Comparison of ENCODE assay signal across 9 cellular contexts in genomic region chr19:43087702-43088340, GRCh38. TPM values are rescaled to one million over a fixed set of nuclear protein-coding genes. Genes with fewer than 3 reads are reported as not detected.
DNase-seq lines count a peak whose midpoint lies in the region; ATAC-seq, FAIRE-seq and TF ChIP-seq lines count a peak whose summit lies in the region.
"Not testable (repeated sequence)": the region's sequence is repeated elsewhere in the genome, so short reads cannot be mapped to it uniquely, and the experiment has no call there.
"Had no signal": no experiment of that assay in that cellular context is flagged by ENCODE, and none has a peak within 500 bp of the region (broad histone marks: within the 10 kb centered on the region; RNA-seq: fewer than 3 reads in every experiment).

No MANE protein-coding gene starts in this region.

- H3K27me3 ChIP-seq in left ventricle myocardium inferior (ENCODE audit: low read depth) = peaks cover 17% of the 10 kb centered on the region
- H3K27me3 ChIP-seq in pancreas, thyroid gland: not testable (repeated sequence)

- not testable (repeated sequence) for H3K36me3 ChIP-seq in left ventricle myocardium inferior, pancreas, thyroid gland

- in situ Hi-C loops in KBM-7 (cut with MboI; ENCODE audit: low pct_unique_long_range_greater_than_20kb, low sequenced_read_pairs) = not testable (repeated sequence)

- H3K27ac ChIP-seq in left ventricle myocardium inferior (replicated peaks); pancreas; thyroid gland: not testable (repeated sequence)

- not testable (repeated sequence) for H3K9me3 ChIP-seq in left ventricle myocardium inferior (replicated peaks); pancreas; thyroid gland

- intact Hi-C loops in MCF 10A (cut with micrococcal nuclease) = loop anchor here (2.0 to 5.0 kb wide), 3 partner anchors 69 to 296 kb away; no protein-coding TSS in a partner anchor
- intact Hi-C loops in left ventricle myocardium inferior (cut with micrococcal nuclease); pancreas (cut with DNase I); thyroid gland (cut with DNase I): not testable (repeated sequence)

- POLR2A ChIA-PET in MCF 10A (lab: Yijun Ruan, JAX) = not testable (repeated sequence)

- not testable (repeated sequence) for H3K27me3 Mint-ChIP-seq in MCF 10A (ENCODE audit: insufficient read depth, unreplicated experiment)

- DNase-seq in DMS79 treated with DMSO at 0.1 percent for 48 hours (lab: John Stamatoyannopoulos, UW) (peak; percentile 0), KBM-7 (peak; percentile 28), NCI-H82 (lab: John Stamatoyannopoulos, UW) (peak; percentile 41), MCF 10A (ENCODE audit: unreplicated experiment) (peak; percentile 63), left ventricle myocardium inferior (peak; percentile 51), pancreas (peak; percentile 37 to 71 (median 58)), thyroid gland (peak; percentile 91 to 95)
- peak; percentile 61 for DNase-seq in activated CD4-positive, alpha-beta T cell treated with anti-CD3 and anti-CD28 coated beads for 48 hours

- TF ChIP-seq CTCF in MCF 10A (IDR thresholded peaks at IDR 0.05; ENCODE audit: unreplicated experiment) = peak; percentile 75
- TF ChIP-seq CTCF in left ventricle myocardium inferior (IDR thresholded peaks at IDR 0.05; ENCODE audit: borderline replicate concordance) = peak; percentile 68
- TF ChIP-seq CTCF in pancreas (IDR thresholded peaks at IDR 0.05) = peak in 2 of 4 donors; percentile 41 to 44
- peak; percentile 36 to 94 (median 66) for TF ChIP-seq CTCF in thyroid gland (IDR thresholded peaks at IDR 0.05)

- WGBS in pancreas, 2 donors = 47 to 52% methylated on average over 13 of the region's 13 CpGs
- WGBS in thyroid gland, 2 donors = 33 to 41% methylated on average over 13 of the region's 13 CpGs

- not testable (repeated sequence) for TF ChIP-seq POLR2A in thyroid gland (IDR thresholded peaks at IDR 0.05)

- not testable (repeated sequence) for BruUV-seq in MCF 10A (replicated peaks; lab: Mats Ljungman, UMichigan)

- not testable (repeated sequence) for H3K9me3 Mint-ChIP-seq in MCF 10A (ENCODE audit: unreplicated experiment)

- not testable (repeated sequence) for ATAC-seq in pancreas

- not testable (repeated sequence) for H3K27ac Mint-ChIP-seq in MCF 10A (ENCODE audit: low read depth, unreplicated experiment)

- not testable (repeated sequence) for H3K4me1 Mint-ChIP-seq in MCF 10A (ENCODE audit: insufficient read depth, unreplicated experiment)

- not testable (repeated sequence) for H3K36me3 Mint-ChIP-seq in MCF 10A (ENCODE audit: insufficient read depth, unreplicated experiment)

- H3K4me3 ChIP-seq in left ventricle myocardium inferior; pancreas; thyroid gland (replicated peaks in 1 of 3): not testable (repeated sequence)

- FAIRE-seq in pancreas (lab: Jason Lieb, UNC) = not testable (repeated sequence)

- H3K4me3 Mint-ChIP-seq in MCF 10A (ENCODE audit: unreplicated experiment) = not testable (repeated sequence)

- CTCF ChIA-PET in MCF 10A (lab: Yijun Ruan, JAX) = interaction anchor here (0.6 to 1.1 kb wide), 5 partner anchors 14 to 404 kb away, joined by 3 to 5 read pairs (median 3); no protein-coding TSS in a partner anchor

- H3K4me1 ChIP-seq in left ventricle myocardium inferior, pancreas, thyroid gland: not testable (repeated sequence)

RNA-seq across cellular contexts. Expression of gene PSG2, which starts 5.3 kb away (rescaled TPM):
- total RNA-seq in MCF 10A (2022) = not detected in 2 replicates
- not detected for total RNA-seq in left ventricle myocardium inferior
- not detected for total RNA-seq in pancreas
- polyA plus RNA-seq in pancreas = not detected
- total RNA-seq in thyroid gland = not detected
- total RNA-seq: tibial nerve had no signal

Comparison
In these comparisons a context has a peak if more than half of its experiments do, and no peak if none do; other contexts are left out.
1. DNase-seq: peak in every context shown above with its lines; median percentile 93 in thyroid gland; 63 in MCF 10A; 61 in activated CD4-positive, alpha-beta T cell treated with anti-CD3 and anti-CD28 coated beads for 48 hours; 58 in pancreas; 51 in left ventricle myocardium inferior; 41 in NCI-H82; 28 in KBM-7; 0 in DMS79 treated with DMSO at 0.1 percent for 48 hours.